Comparison of ENCODE assay signal across 8 cellular contexts in the genomic region with DNA sequence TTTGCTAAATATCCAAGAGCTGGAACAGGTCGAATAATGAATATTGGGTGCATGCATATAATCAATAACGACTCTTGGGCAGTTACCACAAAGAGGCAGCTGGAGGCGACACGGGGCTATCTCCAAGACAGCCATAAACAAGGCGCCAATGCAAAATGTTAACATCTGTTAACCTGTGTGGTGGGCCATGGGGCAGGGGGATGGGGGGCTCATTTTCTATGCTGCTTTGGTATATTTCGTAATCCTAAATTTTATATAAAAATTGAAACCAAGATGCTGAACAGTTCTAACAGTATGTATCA. TPM values are rescaled to one million over a fixed set of nuclear protein-coding genes. Genes with fewer than 3 reads are reported as not detected.
A peak's percentile ranks its signal among the peaks of the same experiment; 100 is the strongest.
DNase-seq lines count a peak whose midpoint lies in the region; ATAC-seq and FAIRE-seq lines count a peak whose summit lies in the region.

No MANE protein-coding gene starts in this region.

- DNase-seq in CD8-positive, alpha-beta memory T cell = no peak
- peak; percentile 63 for DNase-seq in NCI-H69 (lab: John Stamatoyannopoulos, UW)
- no peak for DNase-seq in urothelium cell line (ENCODE audit: low spot score)

- H3K27me3 ChIP-seq in CD8-positive, alpha-beta memory T cell (ENCODE audit: insufficient read depth, low read length, poor library complexity, severe bottlenecking) = no peaks in the 10 kb centered on the region
- H3K27me3 ChIP-seq in neuron (ENCODE audit: insufficient read depth, low read length) = no peaks in the 10 kb centered on the region

- intact Hi-C loops in dendritic cell treated with granulocyte-macrophage colony-stimulating factor and Interleukin-4, amounts not matched to agents 40 ng/mL and 50 ng/mL, for 4 days (cut with micrococcal nuclease) = loop anchor here (5.0 to 10.0 kb wide), 3 partner anchors 91 to 154 kb away; partner anchors contain the start of genes CLTB, FAF2, HIGD2A and NOP16

- CTCF ChIA-PET in CD8-positive, alpha-beta memory T cell (lab: Charles Lee) = interaction anchor here (0.9 to 5.1 kb wide), 7 partner anchors 9 to 122 kb away, joined by 4 to 33 read pairs (median 4); partner anchors contain the start of genes CLTB and FAF2

- H3K9me3 Mint-ChIP-seq in CD8-positive, alpha-beta memory T cell = no peaks in the 10 kb centered on the region
- H3K9me3 Mint-ChIP-seq in dendritic cell treated with granulocyte-macrophage colony-stimulating factor and Interleukin-4, amounts not matched to agents 40 ng/mL and 50 ng/mL, for 4 days = no peaks in the 10 kb centered on the region

- ATAC-seq in GM19455 (IDR thresholded peaks at IDR 0.05; ENCODE audit: unreplicated experiment) (no peak), GM21786 (IDR thresholded peaks at IDR 0.05; ENCODE audit: unreplicated experiment) (no peak), GM21576 (IDR thresholded peaks at IDR 0.05; ENCODE audit: unreplicated experiment) (no peak)

- no peaks in the 10 kb centered on the region for H3K9me3 ChIP-seq in CD8-positive, alpha-beta memory T cell (ENCODE audit: low read length)
- H3K9me3 ChIP-seq in neuron (ENCODE audit: low read length) = no peaks in the 10 kb centered on the region

- H3K36me3 ChIP-seq in CD8-positive, alpha-beta memory T cell (ENCODE audit: insufficient read depth, low read length) = no peaks in the 10 kb centered on the region
- H3K36me3 ChIP-seq in neuron (ENCODE audit: insufficient read depth, low read length) = peaks cover 3% of the 10 kb centered on the region

- H3K4me3 ChIP-seq in CD8-positive, alpha-beta memory T cell (ENCODE audit: low read length) = peak overlapping the region; percentile 60
- H3K4me3 ChIP-seq in neuron (ENCODE audit: low read length) = peak overlapping the region; percentile 88

- peak overlapping the region; percentile 16 to 100 (median 99) for H3K4me3 Mint-ChIP-seq in CD8-positive, alpha-beta memory T cell
- H3K4me3 Mint-ChIP-seq in dendritic cell treated with granulocyte-macrophage colony-stimulating factor and Interleukin-4, amounts not matched to agents 40 ng/mL and 50 ng/mL, for 4 days = peak overlapping the region; percentile 94

- peak overlapping the region; percentile 98 to 100 (median 99) for H3K27ac Mint-ChIP-seq in CD8-positive, alpha-beta memory T cell
- peak overlapping the region; percentile 96 for H3K27ac Mint-ChIP-seq in dendritic cell treated with granulocyte-macrophage colony-stimulating factor and Interleukin-4, amounts not matched to agents 40 ng/mL and 50 ng/mL, for 4 days

- H3K4me1 Mint-ChIP-seq in CD8-positive, alpha-beta memory T cell = peaks cover 66 to 71% (median 71%) of the 10 kb centered on the region in 3 donors
- peaks cover 66% of the 10 kb centered on the region for H3K4me1 Mint-ChIP-seq in dendritic cell treated with granulocyte-macrophage colony-stimulating factor and Interleukin-4, amounts not matched to agents 40 ng/mL and 50 ng/mL, for 4 days (ENCODE audit: low read depth)

- POLR2A ChIA-PET in CD8-positive, alpha-beta memory T cell (lab: Charles Lee) = interaction anchor here (2.3 to 4.0 kb wide), 4 partner anchors 11 to 150 kb away, joined by 8 to 50 read pairs (median 20); partner anchors contain the start of genes CDHR2, CLTB, FAF2 and HIGD2A

- peak overlapping the region; percentile 64 for H3K27ac ChIP-seq in CD8-positive, alpha-beta memory T cell (ENCODE audit: low read depth, low read length)

- H3K4me1 ChIP-seq in CD8-positive, alpha-beta memory T cell (ENCODE audit: insufficient read depth, low read length) = peaks cover 68% of the 10 kb centered on the region
- peaks cover 37% of the 10 kb centered on the region for H3K4me1 ChIP-seq in neuron (ENCODE audit: insufficient read depth, low read length)

- FAIRE-seq in urothelium cell line (lab: Jason Lieb, UNC) = no peak

- H3K36me3 Mint-ChIP-seq in CD8-positive, alpha-beta memory T cell = peaks cover 4 to 38% (median 6%) of the 10 kb centered on the region in 3 donors
- peaks cover 45% of the 10 kb centered on the region for H3K36me3 Mint-ChIP-seq in dendritic cell treated with granulocyte-macrophage colony-stimulating factor and Interleukin-4, amounts not matched to agents 40 ng/mL and 50 ng/mL, for 4 days (ENCODE audit: low read depth)

- H3K27me3 Mint-ChIP-seq in CD8-positive, alpha-beta memory T cell = peaks cover 0 to 9% of the 10 kb centered on the region in 2 donors
- no peaks in the 10 kb centered on the region for H3K27me3 Mint-ChIP-seq in dendritic cell treated with granulocyte-macrophage colony-stimulating factor and Interleukin-4, amounts not matched to agents 40 ng/mL and 50 ng/mL, for 4 days

- H2AFZ ChIP-seq in neuron (ENCODE audit: low read depth, low read length) = no peak overlapping the region

RNA-seq across cellular contexts. Expression of gene RNF44, which starts 1.3 kb away (rescaled TPM):
- total RNA-seq in CD8-positive, alpha-beta memory T cell = 10 to 100 TPM; 54.6 to 56.8 TPM
- polyA plus RNA-seq in CD8-positive, alpha-beta memory T cell = 4.3 TPM

RNA-seq across cellular contexts. Expression of gene CDHR2, which starts 10.7 kb away (rescaled TPM):
- total RNA-seq in CD8-positive, alpha-beta memory T cell = 1 to 10 TPM in 1 of 2 experiments, under 1 TPM in 1; 0.49 to 1.1 TPM
- polyA plus RNA-seq in CD8-positive, alpha-beta memory T cell = not detected
